ENCODE assay signal across 1 cellular context in the genomic region with DNA sequence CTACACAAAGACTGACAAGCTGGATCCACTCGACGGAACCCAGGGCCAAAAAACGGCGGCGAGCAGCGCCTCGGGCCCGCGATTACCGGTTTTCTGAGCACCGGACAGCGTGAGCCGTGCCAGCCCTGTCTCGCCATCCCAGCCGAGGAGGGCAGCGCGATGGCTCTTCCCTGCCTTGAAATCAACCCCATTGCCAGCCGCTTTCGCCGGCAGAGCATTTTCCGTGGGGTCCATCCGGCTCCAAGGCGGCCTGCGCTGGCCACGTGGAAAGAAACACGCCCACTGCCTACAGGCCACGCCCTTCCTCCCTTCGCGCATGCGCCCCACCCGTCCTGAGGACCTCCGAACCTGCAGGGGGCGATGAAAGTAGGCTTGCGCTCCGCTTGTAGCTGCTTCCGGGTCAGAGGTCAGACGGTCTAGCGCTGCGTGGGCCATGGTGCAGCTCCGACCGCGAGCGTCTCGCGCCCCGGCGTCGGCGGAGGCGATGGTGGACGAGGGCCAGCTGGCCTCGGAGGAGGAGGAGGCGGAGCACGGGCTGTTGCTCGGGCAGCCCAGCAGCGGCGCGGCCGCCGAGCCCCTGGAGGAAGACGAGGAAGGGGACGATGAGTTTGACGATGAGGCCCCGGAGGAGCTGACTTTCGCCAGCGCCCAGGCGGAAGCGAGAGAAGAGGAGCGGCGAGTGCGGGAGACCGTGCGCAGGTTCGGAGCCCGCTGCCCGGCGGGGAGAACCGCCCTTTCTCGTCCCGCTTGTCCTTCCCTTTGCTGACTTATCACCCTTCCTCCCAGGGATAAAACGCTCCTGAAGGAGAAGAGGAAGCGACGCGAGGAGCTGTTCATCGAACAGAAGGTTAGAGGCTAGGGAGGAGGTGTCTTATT.
TF ChIP-seq lines count a peak whose summit lies in the region.

A gene (plus strand): TSS at position 410 of the 876 bp plus-strand sequence. CDS start 24 bp downstream, at position 434.

TF ChIP-seq in HepG2, 621 proteins besides CTCF, POLR2A, EP300 and RAD21 (continued from another document and continues in another):
- TF ChIP-seq JUNB (CRISPR knock-in tag; IDR thresholded peaks at IDR 0.05; ENCODE audit: borderline replicate concordance) = peak; percentile 72; the same call in 1 of the 2 replicates
- TF ChIP-seq, protein P1, sequence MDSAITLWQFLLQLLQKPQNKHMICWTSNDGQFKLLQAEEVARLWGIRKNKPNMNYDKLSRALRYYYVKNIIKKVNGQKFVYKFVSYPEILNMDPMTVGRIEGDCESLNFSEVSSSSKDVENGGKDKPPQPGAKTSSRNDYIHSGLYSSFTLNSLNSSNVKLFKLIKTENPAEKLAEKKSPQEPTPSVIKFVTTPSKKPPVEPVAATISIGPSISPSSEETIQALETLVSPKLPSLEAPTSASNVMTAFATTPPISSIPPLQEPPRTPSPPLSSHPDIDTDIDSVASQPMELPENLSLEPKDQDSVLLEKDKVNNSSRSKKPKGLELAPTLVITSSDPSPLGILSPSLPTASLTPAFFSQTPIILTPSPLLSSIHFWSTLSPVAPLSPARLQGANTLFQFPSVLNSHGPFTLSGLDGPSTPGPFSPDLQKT (CRISPR knock-in tag; IDR thresholded peaks at IDR 0.05; ENCODE audit: borderline replicate concordance) = peak; percentile 72; the same call in 1 of the 2 replicates
- TF ChIP-seq ZNF720 (CRISPR knock-in tag; IDR thresholded peaks at IDR 0.05) = no peak
- TF ChIP-seq NFE2 (CRISPR knock-in tag; IDR thresholded peaks at IDR 0.05) = peak; percentile 48; the same call in 1 of the 2 replicates
- TF ChIP-seq ZSCAN12 (CRISPR knock-in tag; IDR thresholded peaks at IDR 0.05) = no peak
- TF ChIP-seq, protein P2, sequence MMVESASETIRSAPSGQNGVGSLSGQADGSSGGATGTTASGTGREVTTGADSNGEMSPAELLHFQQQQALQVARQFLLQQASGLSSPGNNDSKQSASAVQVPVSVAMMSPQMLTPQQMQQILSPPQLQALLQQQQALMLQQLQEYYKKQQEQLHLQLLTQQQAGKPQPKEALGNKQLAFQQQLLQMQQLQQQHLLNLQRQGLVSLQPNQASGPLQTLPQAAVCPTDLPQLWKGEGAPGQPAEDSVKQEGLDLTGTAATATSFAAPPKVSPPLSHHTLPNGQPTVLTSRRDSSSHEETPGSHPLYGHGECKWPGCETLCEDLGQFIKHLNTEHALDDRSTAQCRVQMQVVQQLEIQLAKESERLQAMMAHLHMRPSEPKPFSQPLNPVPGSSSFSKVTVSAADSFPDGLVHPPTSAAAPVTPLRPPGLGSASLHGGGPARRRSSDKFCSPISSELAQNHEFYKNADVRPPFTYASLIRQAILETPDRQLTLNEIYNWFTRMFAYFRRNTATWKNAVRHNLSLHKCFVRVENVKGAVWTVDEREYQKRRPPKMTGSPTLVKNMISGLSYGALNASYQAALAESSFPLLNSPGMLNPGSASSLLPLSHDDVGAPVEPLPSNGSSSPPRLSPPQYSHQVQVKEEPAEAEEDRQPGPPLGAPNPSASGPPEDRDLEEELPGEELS (CRISPR knock-in tag; IDR thresholded peaks at IDR 0.05) = peak; percentile 73; the same call in 1 of the 2 replicates
- TF ChIP-seq ZNF230 (CRISPR knock-in tag; IDR thresholded peaks at IDR 0.05) = peak; percentile 99
- TF ChIP-seq ZNF605 (CRISPR knock-in tag; IDR thresholded peaks at IDR 0.05) = peak; percentile 95
- TF ChIP-seq, protein P3, sequence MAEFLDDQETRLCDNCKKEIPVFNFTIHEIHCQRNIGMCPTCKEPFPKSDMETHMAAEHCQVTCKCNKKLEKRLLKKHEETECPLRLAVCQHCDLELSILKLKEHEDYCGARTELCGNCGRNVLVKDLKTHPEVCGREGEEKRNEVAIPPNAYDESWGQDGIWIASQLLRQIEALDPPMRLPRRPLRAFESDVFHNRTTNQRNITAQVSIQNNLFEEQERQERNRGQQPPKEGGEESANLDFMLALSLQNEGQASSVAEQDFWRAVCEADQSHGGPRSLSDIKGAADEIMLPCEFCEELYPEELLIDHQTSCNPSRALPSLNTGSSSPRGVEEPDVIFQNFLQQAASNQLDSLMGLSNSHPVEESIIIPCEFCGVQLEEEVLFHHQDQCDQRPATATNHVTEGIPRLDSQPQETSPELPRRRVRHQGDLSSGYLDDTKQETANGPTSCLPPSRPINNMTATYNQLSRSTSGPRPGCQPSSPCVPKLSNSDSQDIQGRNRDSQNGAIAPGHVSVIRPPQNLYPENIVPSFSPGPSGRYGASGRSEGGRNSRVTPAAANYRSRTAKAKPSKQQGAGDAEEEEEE (CRISPR knock-in tag; IDR thresholded peaks at IDR 0.05; ENCODE audit: borderline replicate concordance) = 0 out of 2 replicates have a peak, but pooled peaks have one; percentile 81
- TF ChIP-seq, protein P4, sequence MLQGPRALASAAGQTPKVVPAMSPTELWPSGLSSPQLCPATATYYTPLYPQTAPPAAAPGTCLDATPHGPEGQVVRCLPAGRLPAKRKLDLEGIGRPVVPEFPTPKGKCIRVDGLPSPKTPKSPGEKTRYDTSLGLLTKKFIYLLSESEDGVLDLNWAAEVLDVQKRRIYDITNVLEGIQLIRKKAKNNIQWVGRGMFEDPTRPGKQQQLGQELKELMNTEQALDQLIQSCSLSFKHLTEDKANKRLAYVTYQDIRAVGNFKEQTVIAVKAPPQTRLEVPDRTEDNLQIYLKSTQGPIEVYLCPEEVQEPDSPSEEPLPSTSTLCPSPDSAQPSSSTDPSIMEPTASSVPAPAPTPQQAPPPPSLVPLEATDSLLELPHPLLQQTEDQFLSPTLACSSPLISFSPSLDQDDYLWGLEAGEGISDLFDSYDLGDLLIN (CRISPR knock-in tag; IDR thresholded peaks at IDR 0.05; ENCODE audit: borderline replicate concordance) = peak; percentile 48; the same call in 1 of the 2 replicates
- no peak for TF ChIP-seq PHB2 (IDR thresholded peaks at IDR 0.05; ENCODE audit: partially characterized antibody)
- TF ChIP-seq, protein P5, sequence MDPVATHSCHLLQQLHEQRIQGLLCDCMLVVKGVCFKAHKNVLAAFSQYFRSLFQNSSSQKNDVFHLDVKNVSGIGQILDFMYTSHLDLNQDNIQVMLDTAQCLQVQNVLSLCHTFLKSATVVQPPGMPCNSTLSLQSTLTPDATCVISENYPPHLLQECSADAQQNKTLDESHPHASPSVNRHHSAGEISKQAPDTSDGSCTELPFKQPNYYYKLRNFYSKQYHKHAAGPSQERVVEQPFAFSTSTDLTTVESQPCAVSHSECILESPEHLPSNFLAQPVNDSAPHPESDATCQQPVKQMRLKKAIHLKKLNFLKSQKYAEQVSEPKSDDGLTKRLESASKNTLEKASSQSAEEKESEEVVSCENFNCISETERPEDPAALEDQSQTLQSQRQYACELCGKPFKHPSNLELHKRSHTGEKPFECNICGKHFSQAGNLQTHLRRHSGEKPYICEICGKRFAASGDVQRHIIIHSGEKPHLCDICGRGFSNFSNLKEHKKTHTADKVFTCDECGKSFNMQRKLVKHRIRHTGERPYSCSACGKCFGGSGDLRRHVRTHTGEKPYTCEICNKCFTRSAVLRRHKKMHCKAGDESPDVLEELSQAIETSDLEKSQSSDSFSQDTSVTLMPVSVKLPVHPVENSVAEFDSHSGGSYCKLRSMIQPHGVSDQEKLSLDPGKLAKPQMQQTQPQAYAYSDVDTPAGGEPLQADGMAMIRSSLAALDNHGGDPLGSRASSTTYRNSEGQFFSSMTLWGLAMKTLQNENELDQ (CRISPR knock-in tag; IDR thresholded peaks at IDR 0.05; ENCODE audit: borderline replicate concordance) = no peak; the same call in none of the 2 replicates
- TF ChIP-seq PCBP1 (IDR thresholded peaks at IDR 0.05; ENCODE audit: borderline replicate concordance, low read depth, low read length) = peak; percentile 88
- peak; percentile 99 for TF ChIP-seq TSC22D2 (CRISPR knock-in tag; IDR thresholded peaks at IDR 0.05; ENCODE audit: borderline replicate concordance)
- TF ChIP-seq, protein P6, sequence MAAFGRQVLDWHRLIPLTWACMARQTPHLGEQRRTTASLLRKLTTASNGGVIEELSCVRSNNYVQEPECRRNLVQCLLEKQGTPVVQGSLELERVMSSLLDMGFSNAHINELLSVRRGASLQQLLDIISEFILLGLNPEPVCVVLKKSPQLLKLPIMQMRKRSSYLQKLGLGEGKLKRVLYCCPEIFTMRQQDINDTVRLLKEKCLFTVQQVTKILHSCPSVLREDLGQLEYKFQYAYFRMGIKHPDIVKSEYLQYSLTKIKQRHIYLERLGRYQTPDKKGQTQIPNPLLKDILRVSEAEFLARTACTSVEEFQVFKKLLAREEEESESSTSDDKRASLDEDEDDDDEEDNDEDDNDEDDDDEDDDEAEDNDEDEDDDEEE (CRISPR knock-in tag; IDR thresholded peaks at IDR 0.05) = peak; percentile 97
- peak; percentile 99 for TF ChIP-seq ZNF33A (CRISPR knock-in tag; IDR thresholded peaks at IDR 0.05; ENCODE audit: borderline replicate concordance)
- no peak for TF ChIP-seq SMC3 (IDR thresholded peaks at IDR 0.05; ENCODE audit: low read length)
- TF ChIP-seq, protein P7, sequence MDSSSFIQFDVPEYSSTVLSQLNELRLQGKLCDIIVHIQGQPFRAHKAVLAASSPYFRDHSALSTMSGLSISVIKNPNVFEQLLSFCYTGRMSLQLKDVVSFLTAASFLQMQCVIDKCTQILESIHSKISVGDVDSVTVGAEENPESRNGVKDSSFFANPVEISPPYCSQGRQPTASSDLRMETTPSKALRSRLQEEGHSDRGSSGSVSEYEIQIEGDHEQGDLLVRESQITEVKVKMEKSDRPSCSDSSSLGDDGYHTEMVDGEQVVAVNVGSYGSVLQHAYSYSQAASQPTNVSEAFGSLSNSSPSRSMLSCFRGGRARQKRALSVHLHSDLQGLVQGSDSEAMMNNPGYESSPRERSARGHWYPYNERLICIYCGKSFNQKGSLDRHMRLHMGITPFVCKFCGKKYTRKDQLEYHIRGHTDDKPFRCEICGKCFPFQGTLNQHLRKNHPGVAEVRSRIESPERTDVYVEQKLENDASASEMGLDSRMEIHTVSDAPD (CRISPR knock-in tag; IDR thresholded peaks at IDR 0.05) = peak; percentile 84
- TF ChIP-seq ZNF430 (CRISPR knock-in tag; IDR thresholded peaks at IDR 0.05) = peak; percentile 98; the same call in 1 of the 2 replicates
- peak; percentile 97 for TF ChIP-seq ZNF883 (CRISPR knock-in tag; IDR thresholded peaks at IDR 0.05; ENCODE audit: not compliant biosample characterization)
- TF ChIP-seq, protein P8, sequence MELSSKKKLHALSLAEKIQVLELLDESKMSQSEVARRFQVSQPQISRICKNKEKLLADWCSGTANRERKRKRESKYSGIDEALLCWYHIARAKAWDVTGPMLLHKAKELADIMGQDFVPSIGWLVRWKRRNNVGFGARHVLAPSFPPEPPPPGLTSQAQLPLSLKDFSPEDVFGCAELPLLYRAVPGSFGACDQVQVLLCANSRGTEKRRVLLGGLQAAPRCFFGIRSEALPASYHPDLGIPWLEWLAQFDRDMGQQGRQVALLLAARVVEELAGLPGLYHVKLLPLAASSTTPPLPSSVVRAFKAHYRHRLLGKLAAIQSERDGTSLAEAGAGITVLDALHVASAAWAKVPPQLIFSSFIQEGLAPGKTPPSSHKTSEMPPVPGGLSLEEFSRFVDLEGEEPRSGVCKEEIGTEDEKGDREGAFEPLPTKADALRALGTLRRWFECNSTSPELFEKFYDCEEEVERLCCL (CRISPR knock-in tag; IDR thresholded peaks at IDR 0.05; ENCODE audit: borderline replicate concordance) = peak; percentile 64; the same call in 1 of the 2 replicates
- TF ChIP-seq TBP (CRISPR knock-in tag; IDR thresholded peaks at IDR 0.05) = no peak
- TF ChIP-seq GABPB1 (CRISPR knock-in tag; IDR thresholded peaks at IDR 0.05) = peak; percentile 100
- TF ChIP-seq CAMTA2 (CRISPR knock-in tag; IDR thresholded peaks at IDR 0.05; ENCODE audit: borderline replicate concordance) = peak; percentile 61; the same call in 1 of the 2 replicates
- TF ChIP-seq, protein P9, sequence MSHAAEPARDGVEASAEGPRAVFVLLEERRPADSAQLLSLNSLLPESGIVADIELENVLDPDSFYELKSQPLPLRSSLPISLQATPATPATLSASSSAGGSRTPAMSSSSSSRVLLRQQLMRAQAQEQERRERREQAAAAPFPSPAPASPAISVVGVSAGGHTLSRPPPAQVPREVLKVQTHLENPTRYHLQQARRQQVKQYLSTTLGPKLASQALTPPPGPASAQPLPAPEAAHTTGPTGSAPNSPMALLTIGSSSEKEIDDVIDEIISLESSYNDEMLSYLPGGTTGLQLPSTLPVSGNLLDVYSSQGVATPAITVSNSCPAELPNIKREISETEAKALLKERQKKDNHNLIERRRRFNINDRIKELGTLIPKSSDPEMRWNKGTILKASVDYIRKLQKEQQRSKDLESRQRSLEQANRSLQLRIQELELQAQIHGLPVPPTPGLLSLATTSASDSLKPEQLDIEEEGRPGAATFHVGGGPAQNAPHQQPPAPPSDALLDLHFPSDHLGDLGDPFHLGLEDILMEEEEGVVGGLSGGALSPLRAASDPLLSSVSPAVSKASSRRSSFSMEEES (CRISPR knock-in tag; IDR thresholded peaks at IDR 0.05) = peak; percentile 78
- peak; percentile 93; the same call in 1 of the 2 replicates for TF ChIP-seq ZNF672 (CRISPR knock-in tag; IDR thresholded peaks at IDR 0.05)
- peak; percentile 95 for TF ChIP-seq ZNF713 (CRISPR knock-in tag; IDR thresholded peaks at IDR 0.05)
- peak; percentile 46 for TF ChIP-seq HHEX (CRISPR knock-in tag; IDR thresholded peaks at IDR 0.05)
- TF ChIP-seq, protein P10, sequence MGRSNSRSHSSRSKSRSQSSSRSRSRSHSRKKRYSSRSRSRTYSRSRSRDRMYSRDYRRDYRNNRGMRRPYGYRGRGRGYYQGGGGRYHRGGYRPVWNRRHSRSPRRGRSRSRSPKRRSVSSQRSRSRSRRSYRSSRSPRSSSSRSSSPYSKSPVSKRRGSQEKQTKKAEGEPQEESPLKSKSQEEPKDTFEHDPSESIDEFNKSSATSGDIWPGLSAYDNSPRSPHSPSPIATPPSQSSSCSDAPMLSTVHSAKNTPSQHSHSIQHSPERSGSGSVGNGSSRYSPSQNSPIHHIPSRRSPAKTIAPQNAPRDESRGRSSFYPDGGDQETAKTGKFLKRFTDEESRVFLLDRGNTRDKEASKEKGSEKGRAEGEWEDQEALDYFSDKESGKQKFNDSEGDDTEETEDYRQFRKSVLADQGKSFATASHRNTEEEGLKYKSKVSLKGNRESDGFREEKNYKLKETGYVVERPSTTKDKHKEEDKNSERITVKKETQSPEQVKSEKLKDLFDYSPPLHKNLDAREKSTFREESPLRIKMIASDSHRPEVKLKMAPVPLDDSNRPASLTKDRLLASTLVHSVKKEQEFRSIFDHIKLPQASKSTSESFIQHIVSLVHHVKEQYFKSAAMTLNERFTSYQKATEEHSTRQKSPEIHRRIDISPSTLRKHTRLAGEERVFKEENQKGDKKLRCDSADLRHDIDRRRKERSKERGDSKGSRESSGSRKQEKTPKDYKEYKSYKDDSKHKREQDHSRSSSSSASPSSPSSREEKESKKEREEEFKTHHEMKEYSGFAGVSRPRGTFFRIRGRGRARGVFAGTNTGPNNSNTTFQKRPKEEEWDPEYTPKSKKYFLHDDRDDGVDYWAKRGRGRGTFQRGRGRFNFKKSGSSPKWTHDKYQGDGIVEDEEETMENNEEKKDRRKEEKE (IDR thresholded peaks at IDR 0.05) = no peak
- TF ChIP-seq MIER3 (CRISPR knock-in tag; IDR thresholded peaks at IDR 0.05; ENCODE audit: borderline replicate concordance) = peak; percentile 99
- peak; percentile 90 for TF ChIP-seq ZNF768 (CRISPR knock-in tag; IDR thresholded peaks at IDR 0.05)
- TF ChIP-seq KLF9 (CRISPR knock-in tag; IDR thresholded peaks at IDR 0.05; ENCODE audit: low read depth) = peak; percentile 99
- peak; percentile 53 for TF ChIP-seq MED13 (CRISPR knock-in tag; IDR thresholded peaks at IDR 0.05)
- no peak for TF ChIP-seq ZNF382 (CRISPR knock-in tag; IDR thresholded peaks at IDR 0.05; ENCODE audit: borderline replicate concordance)
- TF ChIP-seq THYN1 (CRISPR knock-in tag; IDR thresholded peaks at IDR 0.05; ENCODE audit: borderline replicate concordance, low read depth) = peak; percentile 63; the same call in 1 of the 2 replicates
- TF ChIP-seq ZEB1 (IDR thresholded peaks at IDR 0.05; ENCODE audit: insufficient replicate concordance, low read depth) = peak; percentile 35
- TF ChIP-seq ZNF282 (IDR thresholded peaks at IDR 0.05; ENCODE audit: partially characterized antibody) = no peak
- peak; percentile 96 for TF ChIP-seq SMAD3 (CRISPR knock-in tag; IDR thresholded peaks at IDR 0.05)
- no peak for TF ChIP-seq SMARCE1 (IDR thresholded peaks at IDR 0.05; ENCODE audit: borderline replicate concordance)
- TF ChIP-seq TCF12 (IDR thresholded peaks at IDR 0.05) = no peak
- TF ChIP-seq TCF12 (CRISPR knock-in tag; IDR thresholded peaks at IDR 0.05) = no peak
